In genomic region chr11:18634140-18635032, GRCh38 we compare ENCODE assay signal across 7 cellular contexts.
DNase-seq lines count a peak whose midpoint lies in the region; ATAC-seq lines count a peak whose summit lies in the region.

Gene SPTY2D1 (minus strand): TSS chr11:18634342. CDS start chr11:18634257, 85 bp downstream.

- DNase-seq in NCI-H2081 (lab: John Stamatoyannopoulos, UW) (peak; percentile 98 to 99), T1000 (lab: John Stamatoyannopoulos, UW) (peak; percentile 92), astrocyte of the hippocampus (ENCODE audit: low read depth, low spot score) (peak; percentile 100), hippocampal formation (lab: John Stamatoyannopoulos, UW) (peak; percentile 97 to 98), retina (peak; percentile 99)

- ATAC-seq in GM18508 (IDR thresholded peaks at IDR 0.05; ENCODE audit: insufficient read depth, unreplicated experiment) (peak; percentile 86), HG03025 (IDR thresholded peaks at IDR 0.05; ENCODE audit: low FRiP score, unreplicated experiment) (peak; percentile 97)

Comparison
In these comparisons a context has a peak if more than half of its experiments do, and no peak if none do; other contexts are left out.
1. Peak in every context shown above with its lines: DNase-seq and ATAC-seq.